In the genomic region with DNA sequence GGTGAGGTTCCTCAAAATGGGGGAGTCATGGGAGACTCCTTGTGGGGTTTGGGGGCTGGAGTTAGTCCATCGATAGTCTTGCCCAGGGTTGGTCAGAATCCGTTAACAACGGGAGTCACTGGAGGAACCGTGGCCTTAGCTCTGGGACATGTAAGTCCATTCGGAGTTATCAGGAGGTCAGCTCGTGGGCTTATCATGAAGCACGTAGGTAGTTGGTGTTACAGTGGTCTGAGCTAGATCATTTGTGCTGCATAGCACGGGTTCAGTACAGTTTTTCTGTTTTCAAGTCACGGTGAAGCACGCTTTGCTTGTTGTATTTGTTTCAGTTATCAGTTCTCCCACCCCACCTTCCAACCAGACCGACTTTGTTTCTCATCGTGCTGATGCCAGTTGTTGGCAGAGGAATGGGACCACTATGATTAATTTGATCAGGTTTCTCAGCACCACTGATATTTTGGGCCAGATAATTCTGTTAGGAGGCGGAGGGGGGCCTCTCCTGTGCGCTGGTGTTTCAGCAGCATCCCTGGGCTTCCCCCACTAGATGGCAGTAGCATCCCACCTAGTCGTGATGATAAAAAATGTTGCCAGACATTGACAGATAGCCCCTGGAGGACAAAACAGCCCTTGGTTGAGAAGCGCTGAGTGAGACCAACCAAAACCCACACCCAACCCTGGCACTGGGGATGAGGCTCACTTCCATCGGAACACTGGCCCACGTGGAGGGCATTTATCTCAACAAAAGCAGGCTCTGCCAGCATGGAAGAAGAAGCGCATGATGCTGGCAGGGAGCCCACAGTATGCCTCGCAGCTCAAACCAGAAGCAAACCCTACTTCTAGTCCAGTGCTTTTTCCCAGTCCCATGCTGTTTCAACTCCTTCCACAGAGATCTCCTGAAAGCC, we compare ENCODE assay signal across 8 cellular contexts. TPM values are rescaled to one million over a fixed set of nuclear protein-coding genes. Genes with fewer than 3 reads are reported as not detected.
DNase-seq lines count a peak whose midpoint lies in the region; ATAC-seq and TF ChIP-seq lines count a peak whose summit lies in the region.

No MANE protein-coding gene starts in this region.

- no peak for ATAC-seq in HG03097 (IDR thresholded peaks at IDR 0.05; ENCODE audit: low FRiP score, unreplicated experiment)

- DNase-seq in CMK (ENCODE audit: low read depth) (peak; percentile 57), HEK293T (ENCODE audit: extremely low spot score) (peak; percentile 79), NCI-H345 (lab: John Stamatoyannopoulos, UW) (peak; percentile 85), chondrocyte (ENCODE audit: low spot score) (no peak), left kidney (ENCODE audit: low read depth, low spot score) (peak; percentile 91)
- peak; percentile 78 to 87 for DNase-seq in activated CD4-positive, alpha-beta T cell treated with anti-CD3 and anti-CD28 coated beads for 4 hours
- peak; percentile 72 for DNase-seq in stimulated activated CD4-positive, alpha-beta T cell treated with anti-CD3 and anti-CD28 coated beads, Interleukin-2, amount 100 ng/mL, for 4 hours (ENCODE audit: low read depth)

- TF ChIP-seq CTCF in chondrocyte (IDR thresholded peaks at IDR 0.05): peak; percentile 96

- peaks cover 17% of the 10 kb centered on the region for H3K27me3 Mint-ChIP-seq in chondrocyte (ENCODE audit: low read depth)

- POLR2A ChIA-PET in HEK293T (lab: Yijun Ruan, JAX): interaction anchor here (0.7 to 1.2 kb wide), 2 partner anchors 64 to 68 kb away, joined by 3 read pairs; no protein-coding TSS in a partner anchor

- H3K27ac Mint-ChIP-seq in chondrocyte (ENCODE audit: unreplicated experiment): no peak overlapping the region

- H3K4me1 Mint-ChIP-seq in chondrocyte (ENCODE audit: low read depth): peaks cover 42% of the 10 kb centered on the region

- peak overlapping the region; percentile 35 for H3K4me3 Mint-ChIP-seq in chondrocyte (ENCODE audit: unreplicated experiment)

- no peaks in the 10 kb centered on the region for H3K36me3 Mint-ChIP-seq in chondrocyte (ENCODE audit: low read depth)

- no peaks in the 10 kb centered on the region for H3K9me3 Mint-ChIP-seq in chondrocyte (ENCODE audit: low read depth)

- CTCF ChIA-PET in HEK293T (lab: Yijun Ruan, JAX): interaction anchor here (0.7 to 4.7 kb wide), 5 partner anchors 65 to 1105 kb away, joined by 3 to 33 read pairs (median 3); no protein-coding TSS in a partner anchor

TF ChIP-seq in HEK293T, 16 proteins besides CTCF, POLR2A, EP300 and RAD21:
- TF ChIP-seq, protein P1, sequence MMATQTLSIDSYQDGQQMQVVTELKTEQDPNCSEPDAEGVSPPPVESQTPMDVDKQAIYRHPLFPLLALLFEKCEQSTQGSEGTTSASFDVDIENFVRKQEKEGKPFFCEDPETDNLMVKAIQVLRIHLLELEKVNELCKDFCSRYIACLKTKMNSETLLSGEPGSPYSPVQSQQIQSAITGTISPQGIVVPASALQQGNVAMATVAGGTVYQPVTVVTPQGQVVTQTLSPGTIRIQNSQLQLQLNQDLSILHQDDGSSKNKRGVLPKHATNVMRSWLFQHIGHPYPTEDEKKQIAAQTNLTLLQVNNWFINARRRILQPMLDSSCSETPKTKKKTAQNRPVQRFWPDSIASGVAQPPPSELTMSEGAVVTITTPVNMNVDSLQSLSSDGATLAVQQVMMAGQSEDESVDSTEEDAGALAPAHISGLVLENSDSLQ (IDR thresholded peaks at IDR 0.05): peak; percentile 97
- no peak for TF ChIP-seq SUZ12 (IDR thresholded peaks at IDR 0.05)

RNA-seq across cellular contexts. Expression of a gene that starts 2.2 kb away (rescaled TPM):
- total RNA-seq in chondrocyte: 77.7 to 82.2 TPM (median 79.9 TPM) in 3 replicates

RNA-seq across cellular contexts. Expression of a gene that starts 45.6 kb away (rescaled TPM):
- not detected in 3 replicates for total RNA-seq in chondrocyte
